ENCODE assay signal across 1 cellular context in the genomic region with DNA sequence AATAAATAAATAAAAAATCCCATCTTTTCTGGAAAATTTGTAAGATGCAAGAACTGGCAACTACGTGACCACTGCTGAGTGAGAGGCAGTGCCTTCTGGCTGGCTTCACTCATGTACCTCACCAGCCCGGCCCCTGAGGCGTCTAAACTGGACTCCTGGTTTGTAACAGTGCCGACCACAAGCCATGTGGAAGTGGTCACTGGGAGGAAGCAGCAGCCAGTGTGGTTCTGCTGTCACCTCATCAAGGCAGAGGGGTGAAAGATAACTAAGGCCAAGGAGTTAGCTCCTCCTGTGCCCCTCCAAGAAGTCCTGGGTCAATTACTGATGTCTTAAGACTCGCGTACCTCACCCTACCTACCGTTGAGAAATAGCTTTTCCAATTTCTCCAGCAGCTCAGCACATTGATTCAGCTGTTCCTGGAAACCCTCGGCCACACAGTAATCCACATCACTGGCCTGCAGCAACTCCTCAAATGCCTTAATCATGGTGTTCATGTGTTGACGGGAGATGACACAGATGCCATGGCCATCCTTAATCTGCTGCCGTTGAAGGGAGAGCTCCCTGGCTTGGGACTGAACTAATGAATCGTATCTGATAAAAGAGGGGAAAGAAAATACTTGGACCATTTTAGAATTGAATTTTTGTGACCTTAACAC.
TF ChIP-seq lines count a peak whose summit lies in the region.

No MANE protein-coding gene starts in this region.

TF ChIP-seq in HepG2, 621 proteins besides CTCF, POLR2A, EP300 and RAD21 (continued from another document):
- TF ChIP-seq CC2D1A (CRISPR knock-in tag; IDR thresholded peaks at IDR 0.05) (no peak), ZNF484 (CRISPR knock-in tag; IDR thresholded peaks at IDR 0.05; ENCODE audit: borderline replicate concordance, low read depth) (no peak), NR0B2 (CRISPR knock-in tag; IDR thresholded peaks at IDR 0.05) (no peak), GLI4 (CRISPR knock-in tag; IDR thresholded peaks at IDR 0.05; ENCODE audit: borderline replicate concordance) (no peak), ZNF83 (CRISPR knock-in tag; IDR thresholded peaks at IDR 0.05; ENCODE audit: borderline replicate concordance) (no peak), MXI1 (IDR thresholded peaks at IDR 0.05; ENCODE audit: borderline replicate concordance, low read depth, low read length) (no peak), ZNF557 (CRISPR knock-in tag; IDR thresholded peaks at IDR 0.05) (no peak), ZNF841 (CRISPR knock-in tag; IDR thresholded peaks at IDR 0.05; ENCODE audit: borderline replicate concordance) (no peak), NR1H2 (CRISPR knock-in tag; IDR thresholded peaks at IDR 0.05; ENCODE audit: borderline replicate concordance, low read depth) (no peak)
- TF ChIP-seq, protein P1, sequence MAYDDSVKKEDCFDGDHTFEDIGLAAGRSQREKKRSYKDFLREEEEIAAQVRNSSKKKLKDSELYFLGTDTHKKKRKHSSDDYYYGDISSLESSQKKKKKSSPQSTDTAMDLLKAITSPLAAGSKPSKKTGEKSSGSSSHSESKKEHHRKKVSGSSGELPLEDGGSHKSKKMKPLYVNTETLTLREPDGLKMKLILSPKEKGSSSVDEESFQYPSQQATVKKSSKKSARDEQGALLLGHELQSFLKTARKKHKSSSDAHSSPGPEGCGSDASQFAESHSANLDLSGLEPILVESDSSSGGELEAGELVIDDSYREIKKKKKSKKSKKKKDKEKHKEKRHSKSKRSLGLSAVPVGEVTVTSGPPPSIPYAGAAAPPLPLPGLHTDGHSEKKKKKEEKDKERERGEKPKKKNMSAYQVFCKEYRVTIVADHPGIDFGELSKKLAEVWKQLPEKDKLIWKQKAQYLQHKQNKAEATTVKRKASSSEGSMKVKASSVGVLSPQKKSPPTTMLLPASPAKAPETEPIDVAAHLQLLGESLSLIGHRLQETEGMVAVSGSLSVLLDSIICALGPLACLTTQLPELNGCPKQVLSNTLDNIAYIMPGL (CRISPR knock-in tag; IDR thresholded peaks at IDR 0.05; ENCODE audit: borderline replicate concordance in 1 of 2, low read depth in 1 of 2) = no peak
TF ChIP-seq in HepG2: peak in this region for 0.
